8 cellular contexts compared by ENCODE assay signal in the genomic region with DNA sequence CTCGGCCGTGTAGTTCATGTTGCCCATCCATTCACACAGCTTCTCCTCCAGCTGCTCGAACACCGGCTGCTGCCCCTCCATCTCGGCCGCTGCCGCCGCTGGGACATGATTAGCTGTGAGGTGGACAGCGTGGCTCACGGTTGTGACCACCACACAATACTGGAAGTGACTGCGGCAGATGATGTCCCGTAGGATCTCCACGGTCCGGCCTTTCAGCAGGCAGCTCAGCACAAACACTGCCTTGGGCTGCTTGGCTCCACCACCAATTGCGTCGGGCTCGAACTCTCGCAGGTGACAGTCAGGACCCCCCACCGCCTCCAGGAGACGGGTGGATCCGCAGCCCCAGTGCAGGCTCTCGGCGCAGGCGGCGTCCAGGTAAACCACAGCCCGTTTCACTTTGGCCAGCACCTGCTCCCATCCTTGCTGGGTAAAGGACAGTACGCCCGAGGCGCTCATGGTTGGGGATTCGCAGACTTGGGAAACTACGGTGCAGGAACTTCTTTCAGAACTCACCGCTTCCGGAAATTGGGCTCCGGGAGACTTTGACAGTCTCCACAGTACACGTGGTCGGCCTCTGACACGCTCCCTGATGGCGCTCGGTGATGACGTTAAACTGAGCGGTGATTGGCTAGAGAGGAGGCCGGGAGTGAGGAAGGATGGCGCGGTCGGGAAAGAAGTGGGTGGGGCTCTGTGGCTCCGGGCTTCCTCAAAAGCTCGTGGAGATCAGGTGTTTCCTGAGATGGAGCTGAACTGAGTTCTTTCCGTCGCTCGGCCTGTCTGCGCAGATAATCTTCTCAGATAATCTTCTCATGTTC. TPM values are rescaled to one million over a fixed set of nuclear protein-coding genes. Genes with fewer than 3 reads are reported as not detected.
DNase-seq lines count a peak whose midpoint lies in the region; ATAC-seq and TF ChIP-seq lines count a peak whose summit lies in the region.

Gene SCFD2 (minus strand): TSS at position 576 of the 815 bp plus-strand sequence.

- peak within 1 kb of the TSS; percentile 5 for H2AFZ ChIP-seq in OCI-LY1 (ENCODE audit: low read length)

- peak within 1 kb of the TSS; percentile 85 for H3K4me3 Mint-ChIP-seq in Calu3 (ENCODE audit: low read depth, unreplicated experiment)
- H3K4me3 Mint-ChIP-seq in endothelial cell (ENCODE audit: unreplicated experiment) = peak within 1 kb of the TSS; percentile 95
- H3K4me3 Mint-ChIP-seq in mesothelial cell of epicardium = peak within 1 kb of the TSS; percentile 90

- H3K4me3 ChIP-seq in HUES64 (ENCODE audit: low read length) (peak within 1 kb of the TSS; percentile 78), OCI-LY1 (ENCODE audit: low read depth, low read length, poor library complexity, severe bottlenecking) (peak within 1 kb of the TSS; percentile 80)

- no peak for TF ChIP-seq CTCF in Calu3 (IDR thresholded peaks at IDR 0.05; ENCODE audit: unreplicated experiment)
- no peak for TF ChIP-seq CTCF in OCI-LY1 (IDR thresholded peaks at IDR 0.05; ENCODE audit: low read length)
- TF ChIP-seq CTCF in endothelial cell (IDR thresholded peaks at IDR 0.05; ENCODE audit: unreplicated experiment) = no peak
- no peak for TF ChIP-seq CTCF in mesothelial cell of epicardium (IDR thresholded peaks at IDR 0.05; ENCODE audit: unreplicated experiment)

- H3F3A ChIP-seq in OCI-LY1 (ENCODE audit: insufficient read depth, low read length) = no peaks in the 10 kb centered on the region

- peaks cover 33% of the 10 kb centered on the region for H3K27me3 Mint-ChIP-seq in Calu3 (ENCODE audit: unreplicated experiment)
- peaks cover 5% of the 10 kb centered on the region for H3K27me3 Mint-ChIP-seq in endothelial cell (ENCODE audit: unreplicated experiment)
- peaks cover 32% of the 10 kb centered on the region for H3K27me3 Mint-ChIP-seq in mesothelial cell of epicardium (ENCODE audit: low read depth)

- H3K27ac Mint-ChIP-seq in Calu3 (ENCODE audit: unreplicated experiment) (peak within 1 kb of the TSS; percentile 84), endothelial cell (ENCODE audit: unreplicated experiment) (peak within 1 kb of the TSS; percentile 55), mesothelial cell of epicardium (peak within 1 kb of the TSS; percentile 86)

- DNase-seq in Calu3 (peak; percentile 91), endothelial cell (ENCODE audit: low spot score) (peak; percentile 96), mesothelial cell of epicardium (ENCODE audit: low spot score in 2 of 2, unreplicated experiment in 2 of 2) (peak; percentile 89 to 97)
- peak; percentile 98 for DNase-seq in activated CD8-positive, alpha-beta memory T cell treated with anti-CD3 and anti-CD28 coated beads, Interleukin-2, amount 50 U/mL, for 4 hours
- peak; percentile 93 to 94 for DNase-seq in stimulated activated CD8-positive, alpha-beta memory T cell treated with anti-CD3 and anti-CD28 coated beads, Interleukin-15, amount 100 ng/mL, for 48 hours (ENCODE audit: low read depth in 2 of 2)

- CTCF ChIA-PET in Calu3 (lab: Charles Lee) = no interaction called here

- H3K9me3 Mint-ChIP-seq in Calu3 (ENCODE audit: low read depth, unreplicated experiment) (no peaks in the 10 kb centered on the region), endothelial cell (ENCODE audit: unreplicated experiment) (no peaks in the 10 kb centered on the region), mesothelial cell of epicardium (no peaks in the 10 kb centered on the region)

- H3K9me3 ChIP-seq in HUES64 (ENCODE audit: insufficient read depth, low read depth, low read length) (no peaks in the 10 kb centered on the region), OCI-LY1 (ENCODE audit: low read length) (no peaks in the 10 kb centered on the region)

- H3K4me1 Mint-ChIP-seq in Calu3 (ENCODE audit: low read depth, unreplicated experiment) (peaks cover 21% of the 10 kb centered on the region), endothelial cell (ENCODE audit: unreplicated experiment) (peaks cover 16% of the 10 kb centered on the region), mesothelial cell of epicardium (peaks cover 30% of the 10 kb centered on the region)

- peak within 1 kb of the TSS; percentile 13; the same call in 1 of the 2 replicates for H3K9ac ChIP-seq in HUES64 (ENCODE audit: low read depth, low read length)
- H3K9ac ChIP-seq in OCI-LY1 (ENCODE audit: low read length) = peak within 1 kb of the TSS; percentile 81

- no peaks in the 10 kb centered on the region for H4K20me1 ChIP-seq in OCI-LY1 (ENCODE audit: insufficient read depth, low read length)

- H3K36me3 ChIP-seq in HUES64 (ENCODE audit: insufficient read depth, low read length) (no peaks in the 10 kb centered on the region), OCI-LY1 (ENCODE audit: insufficient read depth, low read length) (no peaks in the 10 kb centered on the region)

- peak; percentile 95 for ATAC-seq in GM21447 (IDR thresholded peaks at IDR 0.05; ENCODE audit: unreplicated experiment)

- intact Hi-C loops in Calu3 (cut with micrococcal nuclease; ENCODE audit: unreplicated experiment) = loop anchor here (1.0 kb wide), 1 partner anchor 12 kb away; the partner anchor contains the start of gene FIP1L1

- under 1% methylated on average over 51 of the region's 51 CpGs for WGBS in HUES64

- peak within 1 kb of the TSS; percentile 70 for H3K4me2 ChIP-seq in OCI-LY1 (ENCODE audit: low read length)

- H3K4me1 ChIP-seq in HUES64 (ENCODE audit: insufficient read depth, low read length) = peaks cover 10% of the 10 kb centered on the region; the same call in 1 of the 2 replicates
- peaks cover 48% of the 10 kb centered on the region for H3K4me1 ChIP-seq in OCI-LY1 (ENCODE audit: insufficient read depth, low read length, severe bottlenecking)

- peaks cover 49% of the 10 kb centered on the region for H3K79me2 ChIP-seq in OCI-LY1 (ENCODE audit: insufficient read depth, low read length)

- H3K27ac ChIP-seq in HUES64 (ENCODE audit: low read depth, low read length) (no peak within 1 kb of the TSS), OCI-LY1 (ENCODE audit: low read depth, low read length, poor library complexity, severe bottlenecking) (peak within 1 kb of the TSS; percentile 32)

- TSS peak; percentile 50 for BruUV-seq in Calu3 (replicated peaks; lab: Mats Ljungman, UMichigan)

- no peaks in the 10 kb centered on the region; the same call in 1 of the 2 replicates for H3K9me2 ChIP-seq in OCI-LY1 (ENCODE audit: low read depth, low read length)

- H3K36me3 Mint-ChIP-seq in Calu3 (ENCODE audit: insufficient read depth, unreplicated experiment) = peaks cover 19% of the 10 kb centered on the region
- peaks cover 5% of the 10 kb centered on the region for H3K36me3 Mint-ChIP-seq in endothelial cell (ENCODE audit: low read depth, unreplicated experiment)
- H3K36me3 Mint-ChIP-seq in mesothelial cell of epicardium = no peaks in the 10 kb centered on the region

- H3K27me3 ChIP-seq in HUES64 (ENCODE audit: insufficient read depth, low read length) = peaks cover 37% of the 10 kb centered on the region
- no peaks in the 10 kb centered on the region for H3K27me3 ChIP-seq in OCI-LY1 (ENCODE audit: insufficient read depth, low read length)

RNA-seq across cellular contexts. Expression of gene SCFD2, which starts in this region (rescaled TPM):
- total RNA-seq in Calu3 (2022) = 16.7 and 17.1 TPM in 2 replicates
- polyA plus RNA-seq in HUES64 (2013, experiment 1 of 2) = 7.2 TPM
- polyA plus RNA-seq in HUES64 (2013, experiment 2 of 2) = 7.2 TPM
- total RNA-seq in endothelial cell (ENCODE audit: unreplicated experiment) = 13.6 TPM
- total RNA-seq in mesothelial cell of epicardium = 14.5 to 15.8 TPM (median 15.6 TPM) in 3 replicates
